Comparison of ENCODE assay signal across 9 cellular contexts in genomic region chr13:72221276-72221962, GRCh38.
A peak's percentile ranks its signal among the peaks of the same experiment; 100 is the strongest.
DNase-seq lines count a peak whose midpoint lies in the region; ATAC-seq and TF ChIP-seq lines count a peak whose summit lies in the region.
"Had no signal": no experiment of that assay in that cellular context is flagged by ENCODE, and none has a peak within 500 bp of the region (broad histone marks: within the 10 kb centered on the region; RNA-seq: fewer than 3 reads in every experiment).

No MANE protein-coding gene starts in this region.

- in situ Hi-C loops in gastrocnemius medialis (cut with MboI; ENCODE audit: low sequenced_read_pairs in 4 of 4): no loop called here

- peaks cover 4% of the 10 kb centered on the region for H3K9me3 Mint-ChIP-seq in activated naive CD8-positive, alpha-beta T cell treated with anti-CD3 and anti-CD28 coated beads, Interleukin-2, amount 50 U/mL, for 24 hours
- H3K9me3 Mint-ChIP-seq in activated CD8-positive, alpha-beta memory T cell treated with anti-CD3 and anti-CD28 coated beads, Interleukin-2, amount 10 ng/mL, durations not matched to agents 7 days and 5 days (ENCODE audit: low read depth): no peaks in the 10 kb centered on the region
- H3K9me3 Mint-ChIP-seq in activated T-helper 2 cell treated with anti-CD3 and anti-CD28 coated beads, Interferon-gamma antibody, Interleukin-2, Interleukin-4, amounts not matched to agents 10 μg/mL and 5 μg/mL and 100 μg/mL, durations not matched to agents 14 hours and 24 hours and 36 hours: no peaks in the 10 kb centered on the region

- TF ChIP-seq RAD21 in liver (IDR thresholded peaks at IDR 0.05): peak; percentile 29 to 58

- CTCF ChIA-PET in activated CD8-positive, alpha-beta memory T cell treated with anti-CD3 and anti-CD28 coated beads, Interleukin-2, amount 10 ng/mL, durations not matched to agents 7 days and 5 days (lab: Charles Lee): no interaction called here

- peak; percentile 42 for TF ChIP-seq CTCF in liver (IDR thresholded peaks at IDR 0.05; ENCODE audit: low read depth, low read length, missing input control)
- TF ChIP-seq CTCF in gastrocnemius medialis (IDR thresholded peaks at IDR 0.05 in 4 of 5, conservative IDR thresholded peaks at IDR 0.05 in 1 of 5): no peak

- H3K36me3 ChIP-seq in liver (ENCODE audit: control insufficient read depth in 4 of 4, insufficient read depth in 3 of 4, low read depth in 1 of 4, low read length in 3 of 4) (no peaks in the 10 kb centered on the region), gastrocnemius medialis (no peaks in the 10 kb centered on the region)
- H3K36me3 ChIP-seq: neutrophil had no signal

- no peak for ATAC-seq in activated naive CD8-positive, alpha-beta T cell treated with anti-CD3 and anti-CD28 coated beads, Interleukin-2, amount 50 U/mL, for 24 hours
- no peak for ATAC-seq in gastrocnemius medialis
- no peak for ATAC-seq in activated CD8-positive, alpha-beta memory T cell treated with anti-CD3 and anti-CD28 coated beads, Interleukin-2, amount 10 ng/mL, durations not matched to agents 7 days and 5 days

- H3K9ac ChIP-seq in liver (ENCODE audit: low read depth in 1 of 2, low read length in 2 of 2): no peak overlapping the region

- no peaks in the 10 kb centered on the region for H3K4me1 ChIP-seq in liver (ENCODE audit: control insufficient read depth in 4 of 4, insufficient read depth in 4 of 4, low read length in 3 of 4)
- H3K4me1 ChIP-seq in gastrocnemius medialis: no peaks in the 10 kb centered on the region

- peak; percentile 12 for DNase-seq in activated CD4-positive, alpha-beta T cell treated with anti-CD3 and anti-CD28 coated beads for 48 hours
- no peak for DNase-seq in activated CD4-positive, alpha-beta T cell treated with anti-CD3 and anti-CD28 coated beads for 4 hours
- DNase-seq in HuH-7.5 (ENCODE audit: low spot score) (peak; percentile 5), gastrocnemius medialis (no peak)
- peak; percentile 2 for DNase-seq in activated naive CD8-positive, alpha-beta T cell treated with anti-CD3 and anti-CD28 coated beads, Interleukin-2, amount 50 U/mL, for 24 hours
- DNase-seq in activated CD8-positive, alpha-beta memory T cell treated with anti-CD3 and anti-CD28 coated beads, Interleukin-2, amount 10 ng/mL, durations not matched to agents 7 days and 5 days: no peak
- DNase-seq in activated T-helper 2 cell treated with anti-CD3 and anti-CD28 coated beads, Interferon-gamma antibody, Interleukin-2, Interleukin-4, amounts not matched to agents 10 μg/mL and 5 μg/mL and 100 μg/mL, durations not matched to agents 14 hours and 24 hours and 36 hours (ENCODE audit: low spot score): no peak

- H3K27ac ChIP-seq in liver (ENCODE audit: low read depth in 1 of 2, low read length in 2 of 2) (no peak overlapping the region), gastrocnemius medialis (no peak overlapping the region)
- H3K27ac ChIP-seq: neutrophil had no signal

- intact Hi-C loops in gastrocnemius medialis (cut with DNase I; ENCODE audit: low total_unique reads): no loop called here
- intact Hi-C loops in activated T-helper 2 cell treated with anti-CD3 and anti-CD28 coated beads, Interferon-gamma antibody, Interleukin-2, Interleukin-4, amounts not matched to agents 10 μg/mL and 5 μg/mL and 100 μg/mL, durations not matched to agents 14 hours and 24 hours and 36 hours (cut with micrococcal nuclease): no loop called here

- H3K4me3 ChIP-seq in liver (ENCODE audit: low read depth in 1 of 3, low read length in 3 of 3) (no peak overlapping the region), gastrocnemius medialis (no peak overlapping the region)

- 47% methylated on average over 9 of the region's 9 CpGs for WGBS in liver

- H3K4me1 Mint-ChIP-seq in activated naive CD8-positive, alpha-beta T cell treated with anti-CD3 and anti-CD28 coated beads, Interleukin-2, amount 50 U/mL, for 24 hours: no peaks in the 10 kb centered on the region
- H3K4me1 Mint-ChIP-seq in activated CD8-positive, alpha-beta memory T cell treated with anti-CD3 and anti-CD28 coated beads, Interleukin-2, amount 10 ng/mL, durations not matched to agents 7 days and 5 days: no peaks in the 10 kb centered on the region
- H3K4me1 Mint-ChIP-seq in activated T-helper 2 cell treated with anti-CD3 and anti-CD28 coated beads, Interferon-gamma antibody, Interleukin-2, Interleukin-4, amounts not matched to agents 10 μg/mL and 5 μg/mL and 100 μg/mL, durations not matched to agents 14 hours and 24 hours and 36 hours (ENCODE audit: low read depth): no peaks in the 10 kb centered on the region

- TF ChIP-seq POLR2A in gastrocnemius medialis (IDR thresholded peaks at IDR 0.05): no peak

- H3K36me3 Mint-ChIP-seq in activated naive CD8-positive, alpha-beta T cell treated with anti-CD3 and anti-CD28 coated beads, Interleukin-2, amount 50 U/mL, for 24 hours (ENCODE audit: low read depth): no peaks in the 10 kb centered on the region
- no peaks in the 10 kb centered on the region for H3K36me3 Mint-ChIP-seq in activated CD8-positive, alpha-beta memory T cell treated with anti-CD3 and anti-CD28 coated beads, Interleukin-2, amount 10 ng/mL, durations not matched to agents 7 days and 5 days
- no peaks in the 10 kb centered on the region for H3K36me3 Mint-ChIP-seq in activated T-helper 2 cell treated with anti-CD3 and anti-CD28 coated beads, Interferon-gamma antibody, Interleukin-2, Interleukin-4, amounts not matched to agents 10 μg/mL and 5 μg/mL and 100 μg/mL, durations not matched to agents 14 hours and 24 hours and 36 hours (ENCODE audit: low read depth)

- no peak overlapping the region for H3K27ac Mint-ChIP-seq in activated naive CD8-positive, alpha-beta T cell treated with anti-CD3 and anti-CD28 coated beads, Interleukin-2, amount 50 U/mL, for 24 hours
- no peak overlapping the region for H3K27ac Mint-ChIP-seq in activated CD8-positive, alpha-beta memory T cell treated with anti-CD3 and anti-CD28 coated beads, Interleukin-2, amount 10 ng/mL, durations not matched to agents 7 days and 5 days
- H3K27ac Mint-ChIP-seq in activated T-helper 2 cell treated with anti-CD3 and anti-CD28 coated beads, Interferon-gamma antibody, Interleukin-2, Interleukin-4, amounts not matched to agents 10 μg/mL and 5 μg/mL and 100 μg/mL, durations not matched to agents 14 hours and 24 hours and 36 hours: no peak overlapping the region

- no peaks in the 10 kb centered on the region for H3K27me3 Mint-ChIP-seq in activated naive CD8-positive, alpha-beta T cell treated with anti-CD3 and anti-CD28 coated beads, Interleukin-2, amount 50 U/mL, for 24 hours
- H3K27me3 Mint-ChIP-seq in activated CD8-positive, alpha-beta memory T cell treated with anti-CD3 and anti-CD28 coated beads, Interleukin-2, amount 10 ng/mL, durations not matched to agents 7 days and 5 days: no peaks in the 10 kb centered on the region
- H3K27me3 Mint-ChIP-seq in activated T-helper 2 cell treated with anti-CD3 and anti-CD28 coated beads, Interferon-gamma antibody, Interleukin-2, Interleukin-4, amounts not matched to agents 10 μg/mL and 5 μg/mL and 100 μg/mL, durations not matched to agents 14 hours and 24 hours and 36 hours (ENCODE audit: low read depth): no peaks in the 10 kb centered on the region

- no peak overlapping the region for H3K4me3 Mint-ChIP-seq in activated naive CD8-positive, alpha-beta T cell treated with anti-CD3 and anti-CD28 coated beads, Interleukin-2, amount 50 U/mL, for 24 hours
- H3K4me3 Mint-ChIP-seq in activated CD8-positive, alpha-beta memory T cell treated with anti-CD3 and anti-CD28 coated beads, Interleukin-2, amount 10 ng/mL, durations not matched to agents 7 days and 5 days: no peak overlapping the region
- no peak overlapping the region for H3K4me3 Mint-ChIP-seq in activated T-helper 2 cell treated with anti-CD3 and anti-CD28 coated beads, Interferon-gamma antibody, Interleukin-2, Interleukin-4, amounts not matched to agents 10 μg/mL and 5 μg/mL and 100 μg/mL, durations not matched to agents 14 hours and 24 hours and 36 hours (ENCODE audit: low read depth)

- H3K9me3 ChIP-seq in liver (ENCODE audit: control insufficient read depth in 4 of 4, low read length in 3 of 4): no peaks in the 10 kb centered on the region
- H3K9me3 ChIP-seq in gastrocnemius medialis: no peaks in the 10 kb centered on the region
- H3K9me3 ChIP-seq: neutrophil had no signal

- H3K27me3 ChIP-seq in liver (ENCODE audit: control insufficient read depth in 4 of 4, insufficient read depth in 4 of 4, low read length in 3 of 4) (no peaks in the 10 kb centered on the region), gastrocnemius medialis (no peaks in the 10 kb centered on the region)
- H3K27me3 ChIP-seq: neutrophil had no signal

TF ChIP-seq in liver, 16 proteins besides CTCF, POLR2A, EP300 and RAD21 (continues in another document):
- TF ChIP-seq MAX (IDR thresholded peaks at IDR 0.05) (no peak), YY1 (IDR thresholded peaks at IDR 0.05) (no peak), HNF4A (conservative IDR thresholded peaks at IDR 0.05) (no peak), TAF1 (conservative IDR thresholded peaks at IDR 0.05) (no peak), JUND (IDR thresholded peaks at IDR 0.05) (no peak), ATF3 (IDR thresholded peaks at IDR 0.05) (no peak)

Comparison
In these comparisons a context has a peak if more than half of its experiments do, and no peak if none do; other contexts are left out.
1. DNase-seq: peak in activated CD4-positive, alpha-beta T cell treated with anti-CD3 and anti-CD28 coated beads for 48 hours (single experiment), HuH-7.5 (single experiment) and activated naive CD8-positive, alpha-beta T cell treated with anti-CD3 and anti-CD28 coated beads, Interleukin-2, amount 50 U/mL, for 24 hours (single experiment); none in activated CD4-positive, alpha-beta T cell treated with anti-CD3 and anti-CD28 coated beads for 4 hours (0 of 2), gastrocnemius medialis (0 of 2), activated CD8-positive, alpha-beta memory T cell treated with anti-CD3 and anti-CD28 coated beads, Interleukin-2, amount 10 ng/mL, durations not matched to agents 7 days and 5 days (single experiment) and activated T-helper 2 cell treated with anti-CD3 and anti-CD28 coated beads, Interferon-gamma antibody, Interleukin-2, Interleukin-4, amounts not matched to agents 10 μg/mL and 5 μg/mL and 100 μg/mL, durations not matched to agents 14 hours and 24 hours and 36 hours (single experiment).